ENCODE assay signal across 8 cellular contexts in the genomic region with DNA sequence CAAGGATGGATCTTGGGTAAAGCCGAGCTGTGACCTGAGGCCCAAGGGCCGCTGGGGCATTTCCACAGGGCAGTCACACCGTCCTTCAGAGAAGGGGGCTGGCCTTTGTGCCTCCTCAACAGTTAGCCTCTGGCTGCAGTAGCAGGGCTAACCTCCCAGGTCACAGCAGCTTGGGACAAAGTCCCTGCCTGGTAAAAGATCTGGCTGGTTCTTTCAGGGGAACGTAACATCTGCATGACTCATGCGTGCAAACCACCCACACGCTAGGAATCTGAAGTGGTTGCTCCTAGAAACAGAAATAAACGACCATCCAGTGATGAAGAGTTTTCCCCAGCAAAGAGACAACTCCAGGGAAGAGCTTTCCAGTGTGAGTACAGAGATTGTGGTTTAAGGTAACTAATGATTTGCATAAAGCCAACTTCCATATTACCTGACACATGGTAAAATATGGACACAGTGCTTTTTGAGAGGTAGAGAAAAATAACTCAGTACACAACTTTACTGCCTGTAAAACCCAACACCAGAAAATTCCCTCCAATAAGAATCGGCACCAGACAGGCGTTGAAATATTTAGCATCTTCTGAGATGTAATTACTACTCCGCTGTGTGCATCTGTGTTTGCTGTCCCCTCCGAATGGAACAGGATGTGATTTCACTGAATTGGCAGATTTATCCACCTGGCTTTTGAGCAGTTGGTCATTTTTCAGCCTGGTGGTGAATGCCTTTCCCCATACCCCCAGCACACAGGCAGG.
A peak's percentile ranks its signal among the peaks of the same experiment; 100 is the strongest.
DNase-seq lines count a peak whose midpoint lies in the region; ATAC-seq and TF ChIP-seq lines count a peak whose summit lies in the region.

No MANE protein-coding gene starts in this region.

- peaks cover 26% of the 10 kb centered on the region for H3K4me1 ChIP-seq in body of pancreas
- peaks cover 24 to 58% (median 51%) of the 10 kb centered on the region in 4 donors for H3K4me1 ChIP-seq in transverse colon
- no peaks in the 10 kb centered on the region for H3K4me1 ChIP-seq in BE2C

- TF ChIP-seq CTCF in body of pancreas (IDR thresholded peaks at IDR 0.05): no peak
- no peak for TF ChIP-seq CTCF in transverse colon (IDR thresholded peaks at IDR 0.05)
- no peak for TF ChIP-seq CTCF in BE2C (IDR thresholded peaks at IDR 0.05; ENCODE audit: low read depth, low read length)

- H3K27me3 ChIP-seq in body of pancreas (no peaks in the 10 kb centered on the region), transverse colon (no peaks in the 10 kb centered on the region), BE2C (no peaks in the 10 kb centered on the region)

- WGBS in body of pancreas, 2 donors: 61 to 66% methylated on average over 8 to 9 of the region's 11 CpGs
- 24 to 42% methylated on average over 3 to 11 of the region's 11 CpGs for WGBS in transverse colon (ENCODE audit: low coverage in 1 of 2), 2 donors

- TF ChIP-seq POLR2A in body of pancreas (IDR thresholded peaks at IDR 0.05): no peak
- TF ChIP-seq POLR2A in transverse colon (IDR thresholded peaks at IDR 0.05): peak; percentile 12

- peak; percentile 16 for DNase-seq in DMS 273 (lab: John Stamatoyannopoulos, UW; ENCODE audit: unreplicated experiment)
- DNase-seq in DMS 273 treated with DMSO at 0.1 percent for 48 hours (lab: John Stamatoyannopoulos, UW): no peak
- peak; percentile 16 to 20 for DNase-seq in NCI-H187 (lab: John Stamatoyannopoulos, UW)
- peak in 3 of 4 donors; percentile 32 to 61 (median 43) for DNase-seq in body of pancreas
- peak; percentile 57 to 83 for DNase-seq in left colon
- DNase-seq in transverse colon: peak; percentile 70
- no peak for DNase-seq in NCI-H82 (lab: John Stamatoyannopoulos, UW)
- no peak for DNase-seq in BE2C

- intact Hi-C loops in body of pancreas (cut with DNase I): no loop called here
- intact Hi-C loops in left colon (cut with DNase I, micrococcal nuclease): no loop called here
- intact Hi-C loops in transverse colon (cut with DNase I; ENCODE audit: low total_unique reads): no loop called here

- in situ Hi-C loops in transverse colon (cut with MboI; ENCODE audit: low pct_ligation_motif_present in 1 of 4, low pct_unique_long_range_greater_than_20kb in 1 of 4, low sequenced_read_pairs in 3 of 4): no loop called here

- H3K4me3 ChIP-seq in body of pancreas (no peak overlapping the region), transverse colon (peak overlapping the region in 1 of 4 donors; percentile 29), BE2C (ENCODE audit: low read depth, low read length) (no peak overlapping the region)

- H3K9me3 ChIP-seq in body of pancreas: no peaks in the 10 kb centered on the region
- H3K9me3 ChIP-seq in transverse colon: no peaks in the 10 kb centered on the region
- H3K9me3 ChIP-seq in BE2C: no peaks in the 10 kb centered on the region

- TF ChIP-seq EP300 in transverse colon (IDR thresholded peaks at IDR 0.05; ENCODE audit: low read depth): peak; percentile 4

- ATAC-seq in body of pancreas (peak; percentile 67), left colon (peak; percentile 58)

- H3K36me3 ChIP-seq in body of pancreas (replicated peaks in 1 of 2; ENCODE audit: insufficient read depth in 1 of 2, low read depth in 2 of 2): no peaks in the 10 kb centered on the region
- no peaks in the 10 kb centered on the region for H3K36me3 ChIP-seq in transverse colon
- H3K36me3 ChIP-seq in BE2C: no peaks in the 10 kb centered on the region

- H3K27ac ChIP-seq in body of pancreas: peak overlapping the region in 2 of 4 donors; percentile 38 to 53
- peak overlapping the region; percentile 91 to 93 (median 92) for H3K27ac ChIP-seq in transverse colon

Comparison
In these comparisons a context has a peak if more than half of its experiments do, and no peak if none do; other contexts are left out.
1. DNase-seq: peak in DMS 273 (single experiment), NCI-H187 (2 of 2), body of pancreas (3 of 4), left colon (2 of 2) and transverse colon (single experiment); none in DMS 273 treated with DMSO at 0.1 percent for 48 hours (single experiment), NCI-H82 (single experiment) and BE2C (single experiment).